In the genomic region with DNA sequence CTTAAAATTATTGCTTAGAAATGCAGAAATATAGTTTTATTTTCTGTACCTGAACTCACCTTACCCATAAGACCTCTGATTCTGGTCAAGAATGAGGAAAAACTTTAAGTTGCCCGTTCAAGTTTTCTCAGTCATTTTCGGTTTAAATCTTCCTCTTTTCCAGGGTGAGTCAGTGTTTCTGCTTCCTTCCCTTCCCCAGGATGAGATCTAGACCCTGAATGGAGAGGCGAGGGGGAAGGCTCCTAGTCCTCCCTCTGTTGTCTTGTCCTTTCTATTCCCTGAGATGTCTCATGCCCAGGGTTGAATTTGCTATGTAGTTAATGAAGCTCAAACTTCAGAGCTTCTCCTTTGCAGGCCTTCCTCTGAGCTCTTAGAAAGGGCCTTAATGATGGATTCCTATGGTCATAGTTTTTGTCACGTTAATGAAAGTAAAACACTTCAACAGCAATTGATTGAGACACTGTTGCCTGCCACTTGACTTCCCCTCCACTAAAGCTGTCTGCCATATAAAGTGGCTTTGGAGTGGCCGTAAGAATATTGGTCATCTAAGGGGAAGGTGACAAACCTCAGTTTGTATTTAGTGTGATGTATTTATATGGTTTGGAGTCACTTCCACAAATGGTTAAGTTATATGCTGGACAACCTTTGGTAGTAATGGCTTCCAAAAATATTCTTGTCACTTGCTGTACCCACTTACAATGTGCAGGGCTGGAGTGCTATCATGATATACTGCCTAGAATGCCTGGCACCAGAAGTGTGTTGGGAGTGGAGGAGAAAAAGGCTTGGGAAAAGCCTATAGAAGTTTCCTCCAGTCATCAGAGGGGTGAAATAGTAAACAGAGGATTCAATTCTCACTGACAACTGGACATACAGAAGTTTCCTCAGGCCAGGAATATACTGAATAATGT, we compare ENCODE assay signal across 1 cellular context.
TF ChIP-seq lines count a peak whose summit lies in the region.

No MANE protein-coding gene starts in this region.

TF ChIP-seq in HepG2, 621 proteins besides CTCF, POLR2A, EP300 and RAD21:
- TF ChIP-seq TRIM22 (IDR thresholded peaks at IDR 0.05): no peak
- TF ChIP-seq ZBTB43 (CRISPR knock-in tag; conservative IDR thresholded peaks at IDR 0.05): no peak
- no peak for TF ChIP-seq ZNF616 (CRISPR knock-in tag; IDR thresholded peaks at IDR 0.05; ENCODE audit: low read depth)
- no peak for TF ChIP-seq MYNN (CRISPR knock-in tag; IDR thresholded peaks at IDR 0.05; ENCODE audit: low read depth)
